In the genomic region with DNA sequence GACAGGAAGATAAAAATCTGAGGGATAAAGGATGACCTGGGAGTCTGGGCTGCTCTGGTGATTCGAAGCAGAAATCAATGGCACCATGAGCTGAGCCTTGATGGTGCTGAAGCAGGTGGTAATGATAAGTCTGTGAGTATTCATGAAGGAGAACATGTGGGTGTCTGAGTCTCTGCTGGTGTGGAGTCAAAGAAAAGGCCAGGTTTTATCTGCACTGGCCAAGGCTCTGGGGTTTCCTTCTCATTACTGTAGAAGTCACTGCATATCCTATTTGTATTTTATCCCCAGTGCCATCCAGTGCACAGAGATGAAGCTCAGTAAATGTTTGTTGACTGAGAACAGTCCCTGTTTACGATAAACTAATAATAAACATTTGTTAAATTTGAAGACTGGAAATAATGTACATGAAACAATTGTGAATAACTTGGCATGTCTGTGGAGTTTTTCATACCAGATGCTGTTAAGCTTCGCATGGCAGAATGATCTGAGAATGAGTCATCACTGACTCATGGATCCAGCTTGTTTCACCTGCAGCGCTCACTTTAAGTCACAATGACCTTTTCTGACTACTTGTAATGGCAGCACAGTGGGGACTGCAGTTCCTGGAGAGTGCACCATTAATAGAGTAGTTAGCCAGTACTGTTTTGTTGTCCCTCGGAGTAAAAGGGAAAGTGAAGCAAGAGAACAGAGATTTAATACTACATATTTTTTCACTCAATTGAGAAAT, we compare ENCODE assay signal across 1 cellular context.
A peak's percentile ranks its signal among the peaks of the same experiment; 100 is the strongest.
TF ChIP-seq lines count a peak whose summit lies in the region.

No MANE protein-coding gene starts in this region.

TF ChIP-seq in WTC11, 78 proteins besides CTCF, POLR2A, EP300 and RAD21 (continued from another document):
- TF ChIP-seq, protein P1, sequence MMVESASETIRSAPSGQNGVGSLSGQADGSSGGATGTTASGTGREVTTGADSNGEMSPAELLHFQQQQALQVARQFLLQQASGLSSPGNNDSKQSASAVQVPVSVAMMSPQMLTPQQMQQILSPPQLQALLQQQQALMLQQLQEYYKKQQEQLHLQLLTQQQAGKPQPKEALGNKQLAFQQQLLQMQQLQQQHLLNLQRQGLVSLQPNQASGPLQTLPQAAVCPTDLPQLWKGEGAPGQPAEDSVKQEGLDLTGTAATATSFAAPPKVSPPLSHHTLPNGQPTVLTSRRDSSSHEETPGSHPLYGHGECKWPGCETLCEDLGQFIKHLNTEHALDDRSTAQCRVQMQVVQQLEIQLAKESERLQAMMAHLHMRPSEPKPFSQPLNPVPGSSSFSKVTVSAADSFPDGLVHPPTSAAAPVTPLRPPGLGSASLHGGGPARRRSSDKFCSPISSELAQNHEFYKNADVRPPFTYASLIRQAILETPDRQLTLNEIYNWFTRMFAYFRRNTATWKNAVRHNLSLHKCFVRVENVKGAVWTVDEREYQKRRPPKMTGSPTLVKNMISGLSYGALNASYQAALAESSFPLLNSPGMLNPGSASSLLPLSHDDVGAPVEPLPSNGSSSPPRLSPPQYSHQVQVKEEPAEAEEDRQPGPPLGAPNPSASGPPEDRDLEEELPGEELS (CRISPR knock-in tag; IDR thresholded peaks at IDR 0.05) = peak; percentile 88; the same call in 1 of the 2 replicates
- TF ChIP-seq, protein P2, sequence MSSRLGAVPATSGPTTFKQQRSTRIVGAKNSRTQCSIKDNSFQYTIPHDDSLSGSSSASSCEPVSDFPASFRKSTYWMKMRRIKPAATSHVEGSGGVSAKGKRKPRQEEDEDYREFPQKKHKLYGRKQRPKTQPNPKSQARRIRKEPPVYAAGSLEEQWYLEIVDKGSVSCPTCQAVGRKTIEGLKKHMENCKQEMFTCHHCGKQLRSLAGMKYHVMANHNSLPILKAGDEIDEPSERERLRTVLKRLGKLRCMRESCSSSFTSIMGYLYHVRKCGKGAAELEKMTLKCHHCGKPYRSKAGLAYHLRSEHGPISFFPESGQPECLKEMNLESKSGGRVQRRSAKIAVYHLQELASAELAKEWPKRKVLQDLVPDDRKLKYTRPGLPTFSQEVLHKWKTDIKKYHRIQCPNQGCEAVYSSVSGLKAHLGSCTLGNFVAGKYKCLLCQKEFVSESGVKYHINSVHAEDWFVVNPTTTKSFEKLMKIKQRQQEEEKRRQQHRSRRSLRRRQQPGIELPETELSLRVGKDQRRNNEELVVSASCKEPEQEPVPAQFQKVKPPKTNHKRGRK (CRISPR knock-in tag; IDR thresholded peaks at IDR 0.05; ENCODE audit: borderline replicate concordance) = no peak
- TF ChIP-seq JAZF1 (CRISPR knock-in tag; IDR thresholded peaks at IDR 0.05) = no peak
- TF ChIP-seq, protein P3, sequence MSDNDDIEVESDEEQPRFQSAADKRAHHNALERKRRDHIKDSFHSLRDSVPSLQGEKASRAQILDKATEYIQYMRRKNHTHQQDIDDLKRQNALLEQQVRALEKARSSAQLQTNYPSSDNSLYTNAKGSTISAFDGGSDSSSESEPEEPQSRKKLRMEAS (CRISPR knock-in tag; IDR thresholded peaks at IDR 0.05) = peak; percentile 41; the same call in 1 of the 2 replicates
- TF ChIP-seq ZNF671 (CRISPR knock-in tag; IDR thresholded peaks at IDR 0.05) = no peak
- TF ChIP-seq, protein P4, sequence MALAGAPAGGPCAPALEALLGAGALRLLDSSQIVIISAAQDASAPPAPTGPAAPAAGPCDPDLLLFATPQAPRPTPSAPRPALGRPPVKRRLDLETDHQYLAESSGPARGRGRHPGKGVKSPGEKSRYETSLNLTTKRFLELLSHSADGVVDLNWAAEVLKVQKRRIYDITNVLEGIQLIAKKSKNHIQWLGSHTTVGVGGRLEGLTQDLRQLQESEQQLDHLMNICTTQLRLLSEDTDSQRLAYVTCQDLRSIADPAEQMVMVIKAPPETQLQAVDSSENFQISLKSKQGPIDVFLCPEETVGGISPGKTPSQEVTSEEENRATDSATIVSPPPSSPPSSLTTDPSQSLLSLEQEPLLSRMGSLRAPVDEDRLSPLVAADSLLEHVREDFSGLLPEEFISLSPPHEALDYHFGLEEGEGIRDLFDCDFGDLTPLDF (CRISPR knock-in tag; IDR thresholded peaks at IDR 0.05) = no peak
- TF ChIP-seq, protein P5, sequence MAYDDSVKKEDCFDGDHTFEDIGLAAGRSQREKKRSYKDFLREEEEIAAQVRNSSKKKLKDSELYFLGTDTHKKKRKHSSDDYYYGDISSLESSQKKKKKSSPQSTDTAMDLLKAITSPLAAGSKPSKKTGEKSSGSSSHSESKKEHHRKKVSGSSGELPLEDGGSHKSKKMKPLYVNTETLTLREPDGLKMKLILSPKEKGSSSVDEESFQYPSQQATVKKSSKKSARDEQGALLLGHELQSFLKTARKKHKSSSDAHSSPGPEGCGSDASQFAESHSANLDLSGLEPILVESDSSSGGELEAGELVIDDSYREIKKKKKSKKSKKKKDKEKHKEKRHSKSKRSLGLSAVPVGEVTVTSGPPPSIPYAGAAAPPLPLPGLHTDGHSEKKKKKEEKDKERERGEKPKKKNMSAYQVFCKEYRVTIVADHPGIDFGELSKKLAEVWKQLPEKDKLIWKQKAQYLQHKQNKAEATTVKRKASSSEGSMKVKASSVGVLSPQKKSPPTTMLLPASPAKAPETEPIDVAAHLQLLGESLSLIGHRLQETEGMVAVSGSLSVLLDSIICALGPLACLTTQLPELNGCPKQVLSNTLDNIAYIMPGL (CRISPR knock-in tag; IDR thresholded peaks at IDR 0.05) = no peak
- no peak for TF ChIP-seq FOXP1 (CRISPR knock-in tag; IDR thresholded peaks at IDR 0.05; ENCODE audit: borderline replicate concordance)
- TF ChIP-seq, protein P6, sequence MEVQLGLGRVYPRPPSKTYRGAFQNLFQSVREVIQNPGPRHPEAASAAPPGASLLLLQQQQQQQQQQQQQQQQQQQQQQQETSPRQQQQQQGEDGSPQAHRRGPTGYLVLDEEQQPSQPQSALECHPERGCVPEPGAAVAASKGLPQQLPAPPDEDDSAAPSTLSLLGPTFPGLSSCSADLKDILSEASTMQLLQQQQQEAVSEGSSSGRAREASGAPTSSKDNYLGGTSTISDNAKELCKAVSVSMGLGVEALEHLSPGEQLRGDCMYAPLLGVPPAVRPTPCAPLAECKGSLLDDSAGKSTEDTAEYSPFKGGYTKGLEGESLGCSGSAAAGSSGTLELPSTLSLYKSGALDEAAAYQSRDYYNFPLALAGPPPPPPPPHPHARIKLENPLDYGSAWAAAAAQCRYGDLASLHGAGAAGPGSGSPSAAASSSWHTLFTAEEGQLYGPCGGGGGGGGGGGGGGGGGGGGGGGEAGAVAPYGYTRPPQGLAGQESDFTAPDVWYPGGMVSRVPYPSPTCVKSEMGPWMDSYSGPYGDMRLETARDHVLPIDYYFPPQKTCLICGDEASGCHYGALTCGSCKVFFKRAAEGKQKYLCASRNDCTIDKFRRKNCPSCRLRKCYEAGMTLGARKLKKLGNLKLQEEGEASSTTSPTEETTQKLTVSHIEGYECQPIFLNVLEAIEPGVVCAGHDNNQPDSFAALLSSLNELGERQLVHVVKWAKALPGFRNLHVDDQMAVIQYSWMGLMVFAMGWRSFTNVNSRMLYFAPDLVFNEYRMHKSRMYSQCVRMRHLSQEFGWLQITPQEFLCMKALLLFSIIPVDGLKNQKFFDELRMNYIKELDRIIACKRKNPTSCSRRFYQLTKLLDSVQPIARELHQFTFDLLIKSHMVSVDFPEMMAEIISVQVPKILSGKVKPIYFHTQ (CRISPR knock-in tag; IDR thresholded peaks at IDR 0.05) = no peak
